Comparison of ENCODE assay signal across 1 cellular context in the genomic region with DNA sequence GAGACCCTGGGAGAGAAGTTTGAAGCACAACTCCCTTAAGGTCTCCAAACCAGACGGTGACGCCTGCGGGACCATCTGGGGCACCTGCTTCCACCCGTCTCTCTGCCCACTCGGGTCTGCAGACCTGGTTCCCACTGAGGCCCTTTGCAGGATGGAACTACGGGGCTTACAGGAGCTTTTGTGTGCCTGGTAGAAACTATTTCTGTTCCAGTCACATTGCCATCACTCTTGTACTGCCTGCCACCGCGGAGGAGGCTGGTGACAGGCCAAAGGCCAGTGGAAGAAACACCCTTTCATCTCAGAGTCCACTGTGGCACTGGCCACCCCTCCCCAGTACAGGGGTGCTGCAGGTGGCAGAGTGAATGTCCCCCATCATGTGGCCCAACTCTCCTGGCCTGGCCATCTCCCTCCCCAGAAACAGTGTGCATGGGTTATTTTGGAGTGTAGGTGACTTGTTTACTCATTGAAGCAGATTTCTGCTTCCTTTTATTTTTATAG.
TF ChIP-seq lines count a peak whose summit lies in the region.

No MANE protein-coding gene starts in this region.

TF ChIP-seq in HCT116, 20 proteins besides CTCF, POLR2A, EP300 and RAD21:
- TF ChIP-seq TCF7L2 (IDR thresholded peaks at IDR 0.05; ENCODE audit: borderline replicate concordance, extremely low read depth, insufficient read depth, insufficient read length) (no peak), JUND (IDR thresholded peaks at IDR 0.05) (no peak), YY1 (IDR thresholded peaks at IDR 0.05; ENCODE audit: extremely low read depth, insufficient replicate concordance, low read depth, low read length) (no peak), SRF (IDR thresholded peaks at IDR 0.05; ENCODE audit: low read depth) (no peak), ZBTB33 (IDR thresholded peaks at IDR 0.05; ENCODE audit: extremely low read depth, insufficient replicate concordance, low read length) (no peak), ZFX (IDR thresholded peaks at IDR 0.05) (no peak), SP1 (IDR thresholded peaks at IDR 0.05; ENCODE audit: low read depth) (no peak), EGR1 (IDR thresholded peaks at IDR 0.05; ENCODE audit: low read depth) (no peak), CBX3 (IDR thresholded peaks at IDR 0.05; ENCODE audit: low read depth) (no peak), EZH2 (IDR thresholded peaks at IDR 0.05) (no peak), ELF1 (IDR thresholded peaks at IDR 0.05; ENCODE audit: borderline replicate concordance, low read depth) (no peak)
